ENCODE assay signal across 14 cellular contexts in the genomic region with DNA sequence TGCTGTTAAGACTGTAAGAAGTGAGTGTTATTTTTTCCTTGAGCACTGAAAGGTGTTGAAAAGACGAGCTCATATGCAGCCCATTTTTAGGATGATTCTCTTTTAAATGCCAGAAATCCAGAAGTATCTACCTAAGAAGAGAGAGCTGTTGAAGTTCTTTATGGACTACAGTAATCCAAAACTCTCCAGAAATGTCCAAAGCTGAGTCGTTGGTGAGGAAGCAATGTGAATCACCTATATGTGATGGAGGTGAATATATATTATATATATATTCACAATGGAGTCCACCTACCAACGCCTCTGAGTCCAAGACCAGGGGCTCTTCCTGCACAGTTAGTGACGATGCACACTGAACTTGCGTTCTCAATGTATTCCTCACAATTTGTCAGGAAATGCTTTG.
A peak's percentile ranks its signal among the peaks of the same experiment; 100 is the strongest.
DNase-seq lines count a peak whose midpoint lies in the region; ATAC-seq and TF ChIP-seq lines count a peak whose summit lies in the region.
"Had no signal": no experiment of that assay in that cellular context is flagged by ENCODE, and none has a peak within 500 bp of the region (broad histone marks: within the 10 kb centered on the region; RNA-seq: fewer than 3 reads in every experiment).

No MANE protein-coding gene starts in this region.

- H3K27me3 ChIP-seq in left ventricle myocardium inferior (ENCODE audit: low read depth) (no peaks in the 10 kb centered on the region), SJSA1 (replicated peaks) (no peaks in the 10 kb centered on the region), foreskin keratinocyte (no peaks in the 10 kb centered on the region)
- H3K27me3 ChIP-seq: SJCRH30 had no signal

- H3K27ac ChIP-seq in left ventricle myocardium inferior (replicated peaks) (peak overlapping the region; percentile 85), SJSA1 (peak overlapping the region; percentile 94), foreskin keratinocyte (no peak overlapping the region)
- H3K27ac ChIP-seq: SJCRH30 had no signal

- H3K9me3 ChIP-seq in left ventricle myocardium inferior (replicated peaks) (no peaks in the 10 kb centered on the region), SJSA1 (replicated peaks) (no peaks in the 10 kb centered on the region)
- H3K9me3 ChIP-seq: SJCRH30 had no signal

- H3K36me3 ChIP-seq in left ventricle myocardium inferior (no peaks in the 10 kb centered on the region), SJSA1 (no peaks in the 10 kb centered on the region)
- H3K36me3 ChIP-seq: SJCRH30 had no signal

- H3K4me1 ChIP-seq in left ventricle myocardium inferior (peaks cover 38% of the 10 kb centered on the region), SJSA1 (replicated peaks) (peaks cover 55% of the 10 kb centered on the region), foreskin keratinocyte (peaks cover 17% of the 10 kb centered on the region)
- H3K4me1 ChIP-seq: SJCRH30 had no signal

- TF ChIP-seq CTCF in left ventricle myocardium inferior (IDR thresholded peaks at IDR 0.05; ENCODE audit: borderline replicate concordance): no peak
- no peak for TF ChIP-seq CTCF in foreskin keratinocyte (conservative IDR thresholded peaks at IDR 0.05)

- ATAC-seq in left cardiac atrium (no peak), foreskin keratinocyte (peak; percentile 27)
- ATAC-seq: CD8-positive, alpha-beta T cell had no signal

- H3K4me3 ChIP-seq in left ventricle myocardium inferior (no peak overlapping the region), SJSA1 (no peak overlapping the region)

- intact Hi-C loops in left ventricle myocardium inferior (cut with micrococcal nuclease) (no loop called here), left cardiac atrium (cut with DNase I) (no loop called here)

- DNase-seq in left ventricle myocardium inferior: no peak
- no peak for DNase-seq in left cardiac atrium
- DNase-seq in SJSA1 (ENCODE audit: low read depth in 1 of 2, low spot score in 2 of 2): no peak
- peak in 1 of 2 donors; percentile 11 for DNase-seq in foreskin keratinocyte
- DNase-seq in stimulated activated CD4-positive, alpha-beta T cell treated with anti-CD3 and anti-CD28 coated beads, Interleukin-4, amount 100 ng/mL, for 24 hours: no peak
- DNase-seq in stimulated activated naive CD4-positive, alpha-beta T cell treated with Interleukin-2 at 50 U/mL for 16 hours (lab: John Stamatoyannopoulos, UW): no peak
- DNase-seq in activated effector memory CD4-positive, alpha-beta T cell treated with Interleukin-2 at 50 U/mL for 16 hours: no peak
- DNase-seq in COLO829 (ENCODE audit: low spot score): no peak
- DNase-seq: CD8-positive, alpha-beta T cell; KBM-7; MV-4-11; NCI-H187 treated with DMSO at 0.1 percent for 48 hours; NCI-H524 treated with DMSO at 0.1 percent for 48 hours had no signal
